Comparison of ENCODE assay signal across 10 cellular contexts in the genomic region with DNA sequence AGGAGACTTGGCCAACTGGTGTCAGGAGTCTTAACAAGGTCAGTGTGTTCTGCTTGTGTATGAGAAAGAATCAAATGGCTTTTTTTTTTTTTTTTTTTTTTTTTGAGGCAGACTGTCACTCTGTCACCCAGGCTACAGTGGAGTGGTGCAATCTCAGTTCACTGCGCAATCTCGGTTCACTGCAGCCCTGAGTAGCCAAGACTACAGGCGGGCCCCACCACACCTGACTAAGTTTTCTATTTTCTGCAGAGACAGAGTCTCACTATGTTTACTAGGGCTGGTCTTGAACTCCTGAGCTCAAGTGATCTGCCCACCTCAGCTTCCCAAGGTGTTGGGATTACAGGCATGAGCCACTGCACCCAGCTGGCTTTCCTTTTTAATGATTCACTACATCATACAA. TPM values are rescaled to one million over a fixed set of nuclear protein-coding genes. Genes with fewer than 3 reads are reported as not detected.
A peak's percentile ranks its signal among the peaks of the same experiment; 100 is the strongest.
DNase-seq lines count a peak whose midpoint lies in the region; ATAC-seq and TF ChIP-seq lines count a peak whose summit lies in the region.
"Had no signal": no experiment of that assay in that cellular context is flagged by ENCODE, and none has a peak within 500 bp of the region (broad histone marks: within the 10 kb centered on the region; RNA-seq: fewer than 3 reads in every experiment).

No MANE protein-coding gene starts in this region.

- no peaks in the 10 kb centered on the region for H3K27me3 Mint-ChIP-seq in naive thymus-derived CD4-positive, alpha-beta T cell

- H3K36me3 ChIP-seq in naive thymus-derived CD4-positive, alpha-beta T cell (ENCODE audit: control insufficient read depth in 2 of 3, insufficient read depth in 3 of 3, low read length in 3 of 3), result peaks cover 0 to 10% (median 0%) of the 10 kb centered on the region in 3 experiments
- H3K36me3 ChIP-seq in tibial nerve, result no peaks in the 10 kb centered on the region

- H3K27ac ChIP-seq in naive thymus-derived CD4-positive, alpha-beta T cell (ENCODE audit: low read depth, low read length), result peak overlapping the region; percentile 98
- peak overlapping the region in 3 of 4 donors; percentile 26 to 45 (median 41) for H3K27ac ChIP-seq in tibial nerve

- TF ChIP-seq EP300 in tibial nerve (IDR thresholded peaks at IDR 0.05), result no peak

- peaks cover 0 to 2% (median 0%) of the 10 kb centered on the region in 11 donors for H3K9me3 Mint-ChIP-seq in naive thymus-derived CD4-positive, alpha-beta T cell

- 83 to 89% methylated on average over 3 of the region's 3 CpGs for WGBS in tibial nerve, 2 donors

- DNase-seq in NOMO-1 treated with DMSO at 0.1 percent for 48 hours (lab: John Stamatoyannopoulos, UW; ENCODE audit: unreplicated experiment), result peak; percentile 32
- no peak for DNase-seq in NOMO-1 treated with dmso at 0.1 percent for 144 hours (lab: John Stamatoyannopoulos, UW; ENCODE audit: unreplicated experiment)
- peak; percentile 73 to 78 for DNase-seq in activated T-cell treated with anti-CD3 and anti-CD28 coated beads, Interleukin-2, amount 50 U/mL, for 48 hours
- peak; percentile 32 to 85 (median 76) for DNase-seq in naive thymus-derived CD4-positive, alpha-beta T cell
- DNase-seq in tibial nerve (ENCODE audit: low spot score in 2 of 2), result no peak
- DNase-seq in dedifferentiated amniotic fluid mesenchymal stem cell (ENCODE audit: extremely low spot score), result no peak
- DNase-seq: foreskin melanocyte, NCI-H1930 had no signal

- CTCF ChIA-PET in naive thymus-derived CD4-positive, alpha-beta T cell (lab: Charles Lee), result interaction anchor here (0.7 to 11.1 kb wide), 13 partner anchors 14 to 236 kb away, joined by 3 to 128 read pairs (median 4); a partner anchor contains a TSS

- peak overlapping the region; percentile 85 to 100 (median 92) for H3K4me3 Mint-ChIP-seq in naive thymus-derived CD4-positive, alpha-beta T cell

- POLR2A ChIA-PET in naive thymus-derived CD4-positive, alpha-beta T cell (lab: Charles Lee), result interaction anchor here (1.0 to 18.2 kb wide), 19 partner anchors 8 to 924 kb away, joined by 3 to 1069 read pairs (median 9); a partner anchor contains a TSS

- peaks cover 10 to 23% (median 16%) of the 10 kb centered on the region in 5 donors for H3K36me3 Mint-ChIP-seq in naive thymus-derived CD4-positive, alpha-beta T cell

- peak; percentile 70 for ATAC-seq in naive thymus-derived CD4-positive, alpha-beta T cell
- ATAC-seq in GM21825 (IDR thresholded peaks at IDR 0.05; ENCODE audit: unreplicated experiment), result no peak
- ATAC-seq in HG02642 (IDR thresholded peaks at IDR 0.05; ENCODE audit: poor library complexity, unreplicated experiment), result no peak

- peaks cover 52 to 56% of the 10 kb centered on the region in 2 donors for H3K4me1 ChIP-seq in naive thymus-derived CD4-positive, alpha-beta T cell (ENCODE audit: control insufficient read depth in 2 of 2, insufficient read depth in 2 of 2, low read length in 2 of 2)
- peaks cover 0 to 27% (median 11%) of the 10 kb centered on the region in 4 donors for H3K4me1 ChIP-seq in tibial nerve

- peak overlapping the region; percentile 97 to 100 (median 99) for H3K27ac Mint-ChIP-seq in naive thymus-derived CD4-positive, alpha-beta T cell

- H3K9me3 ChIP-seq in naive thymus-derived CD4-positive, alpha-beta T cell (ENCODE audit: control insufficient read depth in 2 of 3, low read length in 3 of 3), result no peaks in the 10 kb centered on the region
- H3K9me3 ChIP-seq in tibial nerve, result no peaks in the 10 kb centered on the region

- intact Hi-C loops in naive thymus-derived CD4-positive, alpha-beta T cell (cut with micrococcal nuclease), result loop anchor here (1.0 to 10.0 kb wide), 15 partner anchors 17 to 1024 kb away; a partner anchor contains a TSS

- H3K4me1 Mint-ChIP-seq in naive thymus-derived CD4-positive, alpha-beta T cell, result peaks cover 29 to 79% (median 72%) of the 10 kb centered on the region in 7 donors

- TF ChIP-seq CTCF in tibial nerve (IDR thresholded peaks at IDR 0.05), result no peak

- TF ChIP-seq POLR2A in tibial nerve (IDR thresholded peaks at IDR 0.05), result no peak

- H3K4me3 ChIP-seq in naive thymus-derived CD4-positive, alpha-beta T cell (ENCODE audit: low read length), result peak overlapping the region; percentile 55
- H3K4me3 ChIP-seq in tibial nerve, result no peak overlapping the region

- H3K27me3 ChIP-seq in naive thymus-derived CD4-positive, alpha-beta T cell (ENCODE audit: control insufficient read depth in 2 of 2, insufficient read depth in 2 of 2, low read length in 2 of 2), result no peaks in the 10 kb centered on the region
- H3K27me3 ChIP-seq in tibial nerve, result no peaks in the 10 kb centered on the region

RNA-seq across cellular contexts. Expression of a gene that starts 3.0 kb away (rescaled TPM):
- 1,000 to 10,000 TPM in 2 of 5 experiments, 100 to 1,000 TPM in 3; 341 to 1,298 (median 608) TPM for total RNA-seq in naive thymus-derived CD4-positive, alpha-beta T cell
- 100 to 1,000 TPM; 690 to 965 TPM for polyA plus RNA-seq in naive thymus-derived CD4-positive, alpha-beta T cell
- total RNA-seq in tibial nerve, result 1 to 10 TPM; 2.8 to 6.3 (median 5.7) TPM

Comparison
In these comparisons a context has a peak if more than half of its experiments do, and no peak if none do; other contexts are left out.
1. DNase-seq: peak in NOMO-1 treated with DMSO at 0.1 percent for 48 hours (single experiment), activated T-cell treated with anti-CD3 and anti-CD28 coated beads, Interleukin-2, amount 50 U/mL, for 48 hours (2 of 2) and naive thymus-derived CD4-positive, alpha-beta T cell (9 of 9); none in NOMO-1 treated with dmso at 0.1 percent for 144 hours (single experiment), tibial nerve (0 of 2) and dedifferentiated amniotic fluid mesenchymal stem cell (single experiment).
2. RNA of a gene that starts 3.0 kb away (total RNA-seq): 341 to 1,298 TPM in naive thymus-derived CD4-positive, alpha-beta T cell; 2.8 to 6.3 TPM in tibial nerve; every median in the first group is over 10 times any median in the second.